Comparison of ENCODE assay signal across 19 cellular contexts in the genomic region with DNA sequence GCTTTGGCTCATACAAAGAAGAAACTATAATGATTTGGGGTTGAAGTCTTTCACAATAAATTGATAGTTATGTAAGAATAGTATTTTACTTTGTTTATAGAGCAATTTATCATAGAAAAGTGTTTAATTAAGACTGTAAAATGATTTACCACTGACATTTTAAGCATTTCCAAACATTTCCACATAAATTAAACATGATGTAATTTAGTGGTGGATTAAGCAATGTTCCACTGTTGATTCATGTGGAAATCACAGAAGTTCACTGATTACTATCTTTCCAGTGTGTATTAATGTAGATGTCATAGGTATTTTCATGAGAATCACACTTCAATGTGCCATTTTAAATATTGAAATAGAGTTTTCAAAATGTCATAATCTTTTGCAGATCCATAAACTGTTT. TPM values are rescaled to one million over a fixed set of nuclear protein-coding genes. Genes with fewer than 3 reads are reported as not detected.
DNase-seq lines count a peak whose midpoint lies in the region; ATAC-seq, FAIRE-seq and TF ChIP-seq lines count a peak whose summit lies in the region.
"Had no signal": no experiment of that assay in that cellular context is flagged by ENCODE, and none has a peak within 500 bp of the region (broad histone marks: within the 10 kb centered on the region; RNA-seq: fewer than 3 reads in every experiment).

No MANE protein-coding gene starts in this region.

- H3K4me3 ChIP-seq in A549 (no peak overlapping the region), astrocyte (ENCODE audit: insufficient read depth, low read depth, low read length) (no peak overlapping the region), fibroblast of the aortic adventitia (ENCODE audit: low read depth, low read length) (no peak overlapping the region)
- H3K4me3 ChIP-seq: neural progenitor cell had no signal

- no peak for FAIRE-seq in A549 (lab: Jason Lieb, UNC)
- FAIRE-seq in HTR-8/SVneo (lab: Jason Lieb, UNC) = no peak
- FAIRE-seq in astrocyte (lab: Jason Lieb, UNC) = no peak

- no peak for TF ChIP-seq POLR2A in A549 (IDR thresholded peaks at IDR 0.05; ENCODE audit: low read length)

- no peak overlapping the region for H3K9ac ChIP-seq in astrocyte (ENCODE audit: low read length)
- H3K9ac ChIP-seq: neural progenitor cell had no signal

- H2AFZ ChIP-seq in astrocyte (ENCODE audit: low read depth, low read length) = no peak overlapping the region
- H2AFZ ChIP-seq: neural progenitor cell had no signal

- H3K27ac Mint-ChIP-seq in astrocyte (ENCODE audit: unreplicated experiment) = no peak overlapping the region
- no peak overlapping the region for H3K27ac Mint-ChIP-seq in nephron progenitor cell
- H3K27ac Mint-ChIP-seq: activated CD4-positive, alpha-beta T cell treated with anti-CD3 and anti-CD28 coated beads, Interleukin-2, amount 10 ng/mL, durations not matched to agents 7 days and 5 days; brain; CD4-positive, alpha-beta T cell; neural progenitor cell had no signal

- no peak for TF ChIP-seq RAD21 in A549 (conservative IDR thresholded peaks at IDR 0.05 in 1 of 2, IDR thresholded peaks at IDR 0.05 in 1 of 2)

- no peaks in the 10 kb centered on the region for H4K20me1 ChIP-seq in astrocyte (ENCODE audit: insufficient read depth, low read length)

- no peaks in the 10 kb centered on the region for H3K27me3 ChIP-seq in astrocyte (ENCODE audit: insufficient read depth, low read length)
- H3K27me3 ChIP-seq: neural progenitor cell had no signal

- no peak overlapping the region for H3K4me3 Mint-ChIP-seq in astrocyte (ENCODE audit: unreplicated experiment)
- H3K4me3 Mint-ChIP-seq in nephron progenitor cell = no peak overlapping the region
- H3K4me3 Mint-ChIP-seq: activated CD4-positive, alpha-beta T cell treated with anti-CD3 and anti-CD28 coated beads, Interleukin-2, amount 10 ng/mL, durations not matched to agents 7 days and 5 days; brain; CD4-positive, alpha-beta T cell; neural progenitor cell had no signal

- CTCF ChIA-PET in A549 (lab: Yijun Ruan, JAX) = no interaction called here

- no peaks in the 10 kb centered on the region for H3K36me3 ChIP-seq in astrocyte (ENCODE audit: insufficient read depth, low read length)
- H3K36me3 ChIP-seq: neural progenitor cell had no signal

- H3K4me1 ChIP-seq in A549 (peaks cover 13% of the 10 kb centered on the region; the same call in 2 of the 3 replicates), astrocyte (ENCODE audit: insufficient read depth, low read length) (peaks cover 12% of the 10 kb centered on the region)
- H3K4me1 ChIP-seq: neural progenitor cell had no signal

- no peak for TF ChIP-seq EP300 in A549 (IDR thresholded peaks at IDR 0.05)

- H3K27ac ChIP-seq in A549 (no peak overlapping the region), astrocyte (ENCODE audit: low read depth, low read length) (no peak overlapping the region)
- H3K27ac ChIP-seq: neural progenitor cell had no signal

- POLR2A ChIA-PET in A549 (lab: Yijun Ruan, JAX) = no interaction called here

- H3K9me3 ChIP-seq in A549 (no peaks in the 10 kb centered on the region), astrocyte (ENCODE audit: insufficient read depth, low read depth, low read length) (no peaks in the 10 kb centered on the region)

- ATAC-seq in A549 = no peak
- no peak for ATAC-seq in HG03175 (IDR thresholded peaks at IDR 0.05; ENCODE audit: unreplicated experiment)
- no peak for ATAC-seq in GM18502 (IDR thresholded peaks at IDR 0.05; ENCODE audit: poor library complexity, unreplicated experiment)
- ATAC-seq: esophagus mucosa; HCT116; stimulated activated naive CD8-positive, alpha-beta T cell treated with anti-CD3 and anti-CD28 coated beads, Interleukin-15, Interleukin-2, amounts not matched to agents 100 U/mL and 50 U/mL, for 24 hours had no signal

- no peaks in the 10 kb centered on the region for H3K27me3 Mint-ChIP-seq in astrocyte (ENCODE audit: low read depth, unreplicated experiment)
- H3K27me3 Mint-ChIP-seq in nephron progenitor cell (ENCODE audit: low read depth, poor library complexity) = no peaks in the 10 kb centered on the region
- H3K27me3 Mint-ChIP-seq: activated CD4-positive, alpha-beta T cell treated with anti-CD3 and anti-CD28 coated beads, Interleukin-2, amount 10 ng/mL, durations not matched to agents 7 days and 5 days; brain; CD4-positive, alpha-beta T cell had no signal

- peaks cover 2% of the 10 kb centered on the region for H3K36me3 Mint-ChIP-seq in astrocyte (ENCODE audit: low read depth, unreplicated experiment)
- no peaks in the 10 kb centered on the region for H3K36me3 Mint-ChIP-seq in nephron progenitor cell (ENCODE audit: low read depth)
- H3K36me3 Mint-ChIP-seq: brain, neural progenitor cell had no signal

- no peaks in the 10 kb centered on the region for H3K79me2 ChIP-seq in astrocyte (ENCODE audit: insufficient read depth, low read length)

- TF ChIP-seq CTCF in A549 (IDR thresholded peaks at IDR 0.05) = no peak
- no peak for TF ChIP-seq CTCF in astrocyte (IDR thresholded peaks at IDR 0.05; ENCODE audit: insufficient read depth, low read depth, low read length)
- TF ChIP-seq CTCF in fibroblast of the aortic adventitia (IDR thresholded peaks at IDR 0.05; ENCODE audit: insufficient read depth, low read length) = no peak
- no peak for TF ChIP-seq CTCF in nephron progenitor cell (IDR thresholded peaks at IDR 0.05)

- H3K4me1 Mint-ChIP-seq in astrocyte (ENCODE audit: low read depth, unreplicated experiment) (peaks cover 11% of the 10 kb centered on the region), nephron progenitor cell (no peaks in the 10 kb centered on the region)
- H3K4me1 Mint-ChIP-seq: activated CD4-positive, alpha-beta T cell treated with anti-CD3 and anti-CD28 coated beads, Interleukin-2, amount 10 ng/mL, durations not matched to agents 7 days and 5 days; brain; neural progenitor cell had no signal

- H3K4me2 ChIP-seq in A549 = peak overlapping the region; percentile 4; the same call in 1 of the 3 replicates
- H3K4me2 ChIP-seq in astrocyte (ENCODE audit: low read length) = no peak overlapping the region
- H3K4me2 ChIP-seq: neural progenitor cell had no signal

- H3K9me3 Mint-ChIP-seq in astrocyte (ENCODE audit: unreplicated experiment) = no peaks in the 10 kb centered on the region
- no peaks in the 10 kb centered on the region for H3K9me3 Mint-ChIP-seq in nephron progenitor cell
- H3K9me3 Mint-ChIP-seq: activated CD4-positive, alpha-beta T cell treated with anti-CD3 and anti-CD28 coated beads, Interleukin-2, amount 10 ng/mL, durations not matched to agents 7 days and 5 days; CD4-positive, alpha-beta T cell; neural progenitor cell had no signal

- DNase-seq in A549 (ENCODE audit: low read depth in 1 of 2, low spot score in 1 of 2) = peak in 1 of 2 experiments; percentile 12
- peak; percentile 8 for DNase-seq in HTR-8/SVneo (ENCODE audit: insufficient read length, low spot score)
- peak; percentile 65 for DNase-seq in astrocyte (ENCODE audit: low read depth)
- peak; percentile 57 for DNase-seq in fibroblast of the aortic adventitia (ENCODE audit: low read depth)
- DNase-seq in nephron progenitor cell = no peak
- DNase-seq in T-helper 1 cell = no peak
- DNase-seq: activated CD4-positive, alpha-beta T cell treated with anti-CD3 and anti-CD28 coated beads, Interleukin-2, amount 10 ng/mL, durations not matched to agents 7 days and 5 days; activated naive CD4-positive, alpha-beta T cell treated with Interleukin-2 at 50 U/mL for 16 hours; CD4-positive, alpha-beta T cell; islet precursor cell; NCI-H1930; NCI-H510A treated with DMSO at 0.1 percent for 48 hours; stimulated activated naive CD8-positive, alpha-beta T cell treated with anti-CD3 and anti-CD28 coated beads, Interleukin-15, Interleukin-2, amounts not matched to agents 100 U/mL and 50 U/mL, for 24 hours had no signal

TF ChIP-seq in A549, 52 proteins besides CTCF, POLR2A, EP300 and RAD21 (continues in another document):
- TF ChIP-seq RNF2 (IDR thresholded peaks at IDR 0.05; ENCODE audit: borderline replicate concordance, low read depth) (no peak), JUNB (IDR thresholded peaks at IDR 0.05) (peak; percentile 28; the same call in 1 of the 2 replicates), BHLHE40 (IDR thresholded peaks at IDR 0.05; ENCODE audit: low read depth, low read length) (no peak), FOSL2 (IDR thresholded peaks at IDR 0.05) (no peak), FOSL2 (CRISPR knock-in tag; IDR thresholded peaks at IDR 0.05) (peak; percentile 37; the same call in 1 of the 2 replicates), SREBF2 (IDR thresholded peaks at IDR 0.05) (no peak), HOXA7 (CRISPR knock-in tag; IDR thresholded peaks at IDR 0.05) (no peak), RCOR1 (IDR thresholded peaks at IDR 0.05; ENCODE audit: low read depth, low read length) (no peak), CEBPB (IDR thresholded peaks at IDR 0.05) (peak; percentile 86 to 93), NR3C1 (IDR thresholded peaks at IDR 0.05) (no peak), NFE2L2 (conservative IDR thresholded peaks at IDR 0.05; ENCODE audit: low read length) (no peak), EHF (CRISPR knock-in tag; IDR thresholded peaks at IDR 0.05) (no peak), GATA3 (IDR thresholded peaks at IDR 0.05; ENCODE audit: borderline replicate concordance) (peak; percentile 71)
- TF ChIP-seq, protein P1, sequence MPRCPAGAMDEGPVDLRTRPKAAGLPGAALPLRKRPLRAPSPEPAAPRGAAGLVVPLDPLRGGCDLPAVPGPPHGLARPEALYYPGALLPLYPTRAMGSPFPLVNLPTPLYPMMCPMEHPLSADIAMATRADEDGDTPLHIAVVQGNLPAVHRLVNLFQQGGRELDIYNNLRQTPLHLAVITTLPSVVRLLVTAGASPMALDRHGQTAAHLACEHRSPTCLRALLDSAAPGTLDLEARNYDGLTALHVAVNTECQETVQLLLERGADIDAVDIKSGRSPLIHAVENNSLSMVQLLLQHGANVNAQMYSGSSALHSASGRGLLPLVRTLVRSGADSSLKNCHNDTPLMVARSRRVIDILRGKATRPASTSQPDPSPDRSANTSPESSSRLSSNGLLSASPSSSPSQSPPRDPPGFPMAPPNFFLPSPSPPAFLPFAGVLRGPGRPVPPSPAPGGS (IDR thresholded peaks at IDR 0.05) = no peak
- TF ChIP-seq, protein P2, sequence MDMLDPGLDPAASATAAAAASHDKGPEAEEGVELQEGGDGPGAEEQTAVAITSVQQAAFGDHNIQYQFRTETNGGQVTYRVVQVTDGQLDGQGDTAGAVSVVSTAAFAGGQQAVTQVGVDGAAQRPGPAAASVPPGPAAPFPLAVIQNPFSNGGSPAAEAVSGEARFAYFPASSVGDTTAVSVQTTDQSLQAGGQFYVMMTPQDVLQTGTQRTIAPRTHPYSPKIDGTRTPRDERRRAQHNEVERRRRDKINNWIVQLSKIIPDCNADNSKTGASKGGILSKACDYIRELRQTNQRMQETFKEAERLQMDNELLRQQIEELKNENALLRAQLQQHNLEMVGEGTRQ (IDR thresholded peaks at IDR 0.05) = no peak

RNA-seq across cellular contexts. Expression of a gene that starts 40.1 kb away (rescaled TPM):
- polyA plus RNA-seq in A549 (2011; rRNA removed) (19.4 and 26.0 TPM in 2 replicates), A549 (2017; fragmentation: RNase III; extraction: RNeasy Plus Mini Kit Qiagen cat#74134 plus additional on column Dnase treatment) (15.1 to 18.6 TPM (median 18.5 TPM) in 3 replicates)
- polyA plus RNA-seq in A549 (2012; cell fraction: cytosol; rRNA removed) = 4.5 and 4.9 TPM in 2 replicates
- 7.9 and 9.5 TPM in 2 replicates for polyA plus RNA-seq in A549 (2012; cell fraction: nucleus; rRNA removed)
- 4.1 and 4.9 TPM in 2 replicates for polyA minus RNA-seq in A549 (2011; rRNA and poly(A)+ RNA removed)
- total RNA-seq in astrocyte (8.6 and 11.1 TPM in 2 replicates), fibroblast of the aortic adventitia (ENCODE audit: low replicate concordance) (6.1 and 6.9 TPM in 2 replicates)
- total RNA-seq: activated CD4-positive, alpha-beta T cell treated with anti-CD3 and anti-CD28 coated beads, Interleukin-2, amount 10 ng/mL, durations not matched to agents 7 days and 5 days; CD4-positive, alpha-beta T cell had no signal

Comparison
In these comparisons a context has a peak if more than half of its experiments do, and no peak if none do; other contexts are left out.
1. DNase-seq: peak in HTR-8/SVneo (single experiment), astrocyte (single experiment) and fibroblast of the aortic adventitia (single experiment); none in nephron progenitor cell (single experiment) and T-helper 1 cell (0 of 5).